ENCODE assay signal across 32 cellular contexts in the genomic region with DNA sequence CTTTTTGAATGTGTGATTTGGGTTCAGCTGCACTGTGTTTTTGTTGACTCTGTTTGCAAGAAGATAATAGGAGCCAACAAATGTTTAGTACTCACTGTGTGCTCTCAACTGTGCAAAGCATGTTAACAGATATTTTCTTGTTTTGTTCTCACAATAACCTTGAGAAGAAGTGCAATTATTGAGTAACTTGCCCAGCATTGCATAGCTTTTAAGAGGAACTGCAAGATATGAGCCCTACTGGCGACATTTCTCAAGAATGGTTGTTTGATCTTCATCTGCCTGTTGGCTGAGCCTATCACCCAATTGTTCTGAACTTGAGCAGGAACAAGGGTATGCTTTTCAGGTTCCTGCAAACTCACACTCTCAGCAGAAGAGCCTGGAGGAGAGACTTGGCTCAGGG. TPM values are rescaled to one million over a fixed set of nuclear protein-coding genes. Genes with fewer than 3 reads are reported as not detected.
"Had no signal": no experiment of that assay in that cellular context is flagged by ENCODE, and none has a peak within 500 bp of the region (broad histone marks: within the 10 kb centered on the region; RNA-seq: fewer than 3 reads in every experiment).

No MANE protein-coding gene starts in this region.

- H3K27ac ChIP-seq: ascending aorta, cardiac muscle cell, colonic mucosa, Peyer's patch, SJSA1, WERI-Rb-1 had no signal

- ATAC-seq: activated CD8-positive, alpha-beta T cell treated with anti-CD3 and anti-CD28 coated beads for 36 hours; PC-3 had no signal

- H3K4me3 ChIP-seq: ascending aorta, cardiac muscle cell, colonic mucosa, Peyer's patch, SJSA1 had no signal

- H3K27me3 ChIP-seq: ascending aorta, cardiac muscle cell, colonic mucosa, Peyer's patch, SJSA1 had no signal

- H3K4me1 ChIP-seq: ascending aorta, colonic mucosa, Peyer's patch, SJSA1 had no signal

- DNase-seq: activated CD4-positive, alpha-beta T cell treated with anti-CD3 and anti-CD28 coated beads for 1 hour; activated CD4-positive, alpha-beta T cell treated with anti-CD3 and anti-CD28 coated beads for 48 hours; activated CD4-positive, alpha-beta T cell treated with anti-CD3 and anti-CD28 coated beads, Interleukin-2, amount 50 U/mL, for 4 hours; activated CD4-positive, CD25-positive, alpha-beta regulatory T cell; activated CD8-positive, alpha-beta T cell treated with anti-CD3 and anti-CD28 coated beads for 36 hours; activated gamma-delta T cell; activated naive CD4-positive, alpha-beta T cell treated with Interleukin-2 at 50 U/mL for 16 hours; activated naive CD8-positive, alpha-beta T cell treated with anti-CD3 and anti-CD28 coated beads, Interleukin-2, amount 10 ng/mL, durations not matched to agents 7 days and 5 days; activated T-cell treated with anti-CD3 and anti-CD28 coated beads, Interleukin-2, amount 50 U/mL, for 24 hours; amygdala; colonic mucosa; Karpas-422; NCI-H1048; NCI-H1436 treated with DMSO at 0.1 percent for 48 hours; NCI-H1694 treated with DMSO at 0.1 percent for 48 hours; NCI-H2029; NCI-H345; NCI-H524 treated with DMSO at 0.1 percent for 48 hours; PC-3; Peyer's patch; RPMI8226; SHP77 treated with DMSO at 0.1 percent for 48 hours; SK-N-SH; SW 1271; T-helper 1 cell; T-helper 2 cell; T1000; WERI-Rb-1 had no signal

- H3K36me3 ChIP-seq: ascending aorta, cardiac muscle cell, colonic mucosa, Peyer's patch, SJSA1, WERI-Rb-1 had no signal

- H3K9me3 ChIP-seq: ascending aorta, colonic mucosa, Peyer's patch, SJSA1, SK-N-SH had no signal

- H3K4me2 ChIP-seq: SK-N-SH had no signal

RNA-seq across cellular contexts. Expression of a gene that starts 43.4 kb away (rescaled TPM):
- polyA plus RNA-seq: adipose tissue, SK-N-SH had no signal
